23 cellular contexts compared by ENCODE assay signal in the genomic region with DNA sequence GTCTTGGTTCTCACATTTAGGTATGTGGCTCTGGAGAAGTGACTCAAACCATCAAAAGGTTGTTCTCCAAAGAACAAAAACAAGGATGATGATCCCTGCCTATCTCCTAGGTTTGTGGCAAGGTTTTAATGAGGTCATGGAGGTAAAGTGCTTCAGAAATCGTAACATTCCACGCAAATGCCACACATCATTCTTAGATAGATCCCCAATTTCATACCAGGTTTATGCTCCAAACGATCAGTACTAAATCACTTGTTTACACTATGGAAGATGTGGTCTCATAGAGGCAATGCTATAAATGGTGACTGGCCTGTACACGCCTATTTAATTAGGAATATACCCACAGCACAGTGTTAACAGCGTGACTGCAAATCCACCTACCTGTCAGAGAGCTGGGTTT.
"Had no signal": no experiment of that assay in that cellular context is flagged by ENCODE, and none has a peak within 500 bp of the region (broad histone marks: within the 10 kb centered on the region; RNA-seq: fewer than 3 reads in every experiment).

No MANE protein-coding gene starts in this region.

- FAIRE-seq: bronchial epithelial cell had no signal

- H3K27me3 ChIP-seq: foreskin keratinocyte, heart right ventricle, neutrophil, right lobe of liver, stomach, thyroid gland had no signal

- ATAC-seq: activated CD4-positive, alpha-beta T cell treated with anti-CD3 and anti-CD28 coated beads for 36 hours; activated CD8-positive, alpha-beta memory T cell treated with anti-CD3 and anti-CD28 coated beads, Interleukin-2, amount 10 ng/mL, durations not matched to agents 7 days and 5 days; activated CD8-positive, alpha-beta T cell treated with anti-CD3 and anti-CD28 coated beads, Interleukin-2, amount 10 ng/mL, durations not matched to agents 7 days and 5 days; activated naive CD4-positive, alpha-beta T cell treated with anti-CD3 and anti-CD28 coated beads, Interleukin-2, amount 50 U/mL, for 72 hours; esophagus mucosa; foreskin keratinocyte; heart right ventricle; left lobe of liver; lower lobe of right lung; mucosa of descending colon; right lobe of liver; stimulated activated naive B cell treated with anti-CD40 and anti-IgM and Interleukin-4, amounts not matched to agents 10 μg/mL and 1 μg/mL and 100 μg/mL, for 72 hours had no signal

- H3K36me3 ChIP-seq: thyroid gland had no signal

- H3K4me1 ChIP-seq: foreskin keratinocyte, right lobe of liver had no signal

- DNase-seq: activated CD4-positive, alpha-beta T cell treated with anti-CD3 and anti-CD28 coated beads for 36 hours; activated CD4-positive, CD25-positive, alpha-beta regulatory T cell; activated CD8-positive, alpha-beta memory T cell treated with anti-CD3 and anti-CD28 coated beads, Interleukin-2, amount 10 ng/mL, durations not matched to agents 7 days and 5 days; activated CD8-positive, alpha-beta T cell treated with anti-CD3 and anti-CD28 coated beads, Interleukin-2, amount 10 ng/mL, durations not matched to agents 7 days and 5 days; activated T-cell treated with anti-CD3 and anti-CD28 coated beads, Interleukin-2, amount 50 U/mL, for 48 hours; endodermal cell; foreskin keratinocyte; heart right ventricle; kidney glomerular epithelial cell; lower lobe of right lung; mesenchymal stem cell; mucosa of descending colon; right lobe of liver; stimulated activated CD4-positive, alpha-beta T cell treated with anti-CD3 and anti-CD28 coated beads, Interleukin-4, amount 100 ng/mL, for 24 hours; stimulated activated naive B cell treated with anti-CD40 and anti-IgM and Interleukin-4, amounts not matched to agents 10 μg/mL and 1 μg/mL and 100 μg/mL, for 72 hours; stomach; thyroid gland had no signal

- H3K4me3 ChIP-seq: heart right ventricle, lower lobe of right lung, mucosa of descending colon, right lobe of liver, skin epidermis, stomach, thyroid gland had no signal

- H3K9me3 ChIP-seq: heart right ventricle, lower lobe of right lung, mucosa of descending colon, neutrophil, right lobe of liver, stomach, thyroid gland had no signal

- H3K27ac ChIP-seq: foreskin keratinocyte, heart right ventricle, lower lobe of right lung, neutrophil, right lobe of liver, skin epidermis, thyroid gland had no signal
